3 cellular contexts compared by ENCODE assay signal in genomic region chr18:11496561-11497172, GRCh38.
TF ChIP-seq lines count a peak whose summit lies in the region.

No MANE protein-coding gene starts in this region.

TF ChIP-seq in A549, 52 proteins besides CTCF, POLR2A, EP300 and RAD21 (continued from another document):
- TF ChIP-seq FOXS1 (CRISPR knock-in tag; IDR thresholded peaks at IDR 0.05): no peak
- TF ChIP-seq POLR2AphosphoS2 (conservative IDR thresholded peaks at IDR 0.05; ENCODE audit: low read length): no peak
- TF ChIP-seq SMC3 (IDR thresholded peaks at IDR 0.05): no peak
- TF ChIP-seq RCOR1 (IDR thresholded peaks at IDR 0.05; ENCODE audit: low read depth, low read length): no peak
- TF ChIP-seq BCL3 (IDR thresholded peaks at IDR 0.05): no peak
- no peak for TF ChIP-seq TP53 (CRISPR knock-in tag; IDR thresholded peaks at IDR 0.05)
- TF ChIP-seq MAZ (IDR thresholded peaks at IDR 0.05; ENCODE audit: borderline replicate concordance, low read depth, low read length): no peak
- TF ChIP-seq NFE2L2 (conservative IDR thresholded peaks at IDR 0.05; ENCODE audit: low read length): no peak

TF ChIP-seq in HCT116, 20 proteins besides CTCF, POLR2A, EP300 and RAD21 (continued from another document):
- no peak for TF ChIP-seq ATF3 (IDR thresholded peaks at IDR 0.05)
- TF ChIP-seq CBX3 (IDR thresholded peaks at IDR 0.05; ENCODE audit: low read depth): no peak
- no peak for TF ChIP-seq YY1 (IDR thresholded peaks at IDR 0.05; ENCODE audit: extremely low read depth, insufficient replicate concordance, low read depth, low read length)
- TF ChIP-seq JUND (IDR thresholded peaks at IDR 0.05): no peak
- no peak for TF ChIP-seq FOSL1 (IDR thresholded peaks at IDR 0.05; ENCODE audit: low read depth)
- TF ChIP-seq POLR2AphosphoS5 (IDR thresholded peaks at IDR 0.05; ENCODE audit: low read depth, low read length): no peak
- no peak for TF ChIP-seq MAX (IDR thresholded peaks at IDR 0.05)
- TF ChIP-seq ZBTB33 (IDR thresholded peaks at IDR 0.05; ENCODE audit: extremely low read depth, insufficient replicate concordance, low read length): no peak
- TF ChIP-seq REST (IDR thresholded peaks at IDR 0.05; ENCODE audit: low read depth): no peak
- TF ChIP-seq EZH2phosphoT487 (IDR thresholded peaks at IDR 0.05; ENCODE audit: borderline replicate concordance): no peak

TF ChIP-seq in endothelial cell of umbilical vein, 7 proteins besides CTCF, POLR2A, EP300 and RAD21 (continued from another document):
- TF ChIP-seq MAX (IDR thresholded peaks at IDR 0.05; ENCODE audit: insufficient read depth, insufficient read length) (no peak), JUN (IDR thresholded peaks at IDR 0.05; ENCODE audit: borderline replicate concordance, insufficient read depth, insufficient read length, low read depth) (no peak)
